9 cellular contexts compared by ENCODE assay signal in genomic region chr7:39624935-39625694, GRCh38. TPM values are rescaled to one million over a fixed set of nuclear protein-coding genes. Genes with fewer than 3 reads are reported as not detected.
DNase-seq lines count a peak whose midpoint lies in the region; ATAC-seq lines count a peak whose summit lies in the region.
"Had no signal": no experiment of that assay in that cellular context is flagged by ENCODE, and none has a peak within 500 bp of the region (broad histone marks: within the 10 kb centered on the region; RNA-seq: fewer than 3 reads in every experiment).

No MANE protein-coding gene starts in this region.

- peaks cover 0 to 31% (median 2%) of the 10 kb centered on the region in 3 donors for H3K36me3 Mint-ChIP-seq in CD8-positive, alpha-beta memory T cell
- H3K36me3 Mint-ChIP-seq in central memory CD8-positive, alpha-beta T cell (ENCODE audit: insufficient read depth) = peaks cover 6% of the 10 kb centered on the region
- H3K36me3 Mint-ChIP-seq in naive B cell = no peaks in the 10 kb centered on the region

- H3K27me3 ChIP-seq in CD8-positive, alpha-beta memory T cell (ENCODE audit: insufficient read depth, low read length, poor library complexity, severe bottlenecking) = no peaks in the 10 kb centered on the region
- no peaks in the 10 kb centered on the region for H3K27me3 ChIP-seq in MG63

- H3K9me3 Mint-ChIP-seq in CD8-positive, alpha-beta memory T cell = no peaks in the 10 kb centered on the region
- H3K9me3 Mint-ChIP-seq in central memory CD8-positive, alpha-beta T cell = no peaks in the 10 kb centered on the region
- no peaks in the 10 kb centered on the region for H3K9me3 Mint-ChIP-seq in naive B cell

- CTCF ChIA-PET in CD8-positive, alpha-beta memory T cell (lab: Charles Lee) = interaction anchor here (1.2 to 2.0 kb wide), 2 partner anchors 45 to 121 kb away, joined by 4 to 8 read pairs; no protein-coding TSS in a partner anchor

- H3K9me3 ChIP-seq in CD8-positive, alpha-beta memory T cell (ENCODE audit: low read length) = no peaks in the 10 kb centered on the region
- H3K9me3 ChIP-seq in MG63 = no peaks in the 10 kb centered on the region

- no peak for DNase-seq in CD8-positive, alpha-beta memory T cell
- no peak for DNase-seq in MG63
- DNase-seq in central memory CD8-positive, alpha-beta T cell (ENCODE audit: low spot score in 2 of 2) = no peak
- no peak for DNase-seq in naive B cell
- DNase-seq in inferior parietal cortex (ENCODE audit: extremely low spot score) = no peak
- DNase-seq in midbrain (lab: John Stamatoyannopoulos, UW) = no peak
- DNase-seq in ureter (ENCODE audit: low spot score) = no peak
- no peak for DNase-seq in NCI-H748 (lab: John Stamatoyannopoulos, UW; ENCODE audit: unreplicated experiment)
- DNase-seq: MV-4-11 had no signal

- H3K4me3 Mint-ChIP-seq in CD8-positive, alpha-beta memory T cell = peak overlapping the region; percentile 89 to 97 (median 94)
- H3K4me3 Mint-ChIP-seq in central memory CD8-positive, alpha-beta T cell = peak overlapping the region; percentile 98
- peak overlapping the region; percentile 90 to 99 (median 96) for H3K4me3 Mint-ChIP-seq in naive B cell

- H3K27ac ChIP-seq in CD8-positive, alpha-beta memory T cell (ENCODE audit: low read depth, low read length) = peak overlapping the region; percentile 19

- H3K36me3 ChIP-seq in CD8-positive, alpha-beta memory T cell (ENCODE audit: insufficient read depth, low read length) = no peaks in the 10 kb centered on the region
- peaks cover 10% of the 10 kb centered on the region for H3K36me3 ChIP-seq in MG63

- no peaks in the 10 kb centered on the region for H3K27me3 Mint-ChIP-seq in CD8-positive, alpha-beta memory T cell
- no peaks in the 10 kb centered on the region for H3K27me3 Mint-ChIP-seq in central memory CD8-positive, alpha-beta T cell
- H3K27me3 Mint-ChIP-seq in naive B cell = no peaks in the 10 kb centered on the region

- ATAC-seq in central memory CD8-positive, alpha-beta T cell (replicated peaks; ENCODE audit: extremely low read depth, poor library complexity, severe bottlenecking) = no peak
- ATAC-seq in naive B cell (ENCODE audit: low read depth in 2 of 2) = no peak

- no peak overlapping the region for H3K4me3 ChIP-seq in CD8-positive, alpha-beta memory T cell (ENCODE audit: low read length)
- H3K4me3 ChIP-seq in MG63 = peak overlapping the region; percentile 85

- POLR2A ChIA-PET in CD8-positive, alpha-beta memory T cell (lab: Charles Lee) = interaction anchor here (2.3 kb wide), 1 partner anchor 325 kb away, joined by 8 read pairs; the partner anchor contains the start of gene CDK13

- H3K4me1 ChIP-seq in CD8-positive, alpha-beta memory T cell (ENCODE audit: insufficient read depth, low read length) = peaks cover 53% of the 10 kb centered on the region

- peak overlapping the region in 6 of 8 donors; percentile 90 to 98 (median 94) for H3K27ac Mint-ChIP-seq in CD8-positive, alpha-beta memory T cell
- H3K27ac Mint-ChIP-seq in central memory CD8-positive, alpha-beta T cell (ENCODE audit: low read depth) = peak overlapping the region; percentile 96
- peak overlapping the region; percentile 88 to 100 (median 98) for H3K27ac Mint-ChIP-seq in naive B cell

- H3K4me1 Mint-ChIP-seq in CD8-positive, alpha-beta memory T cell = peaks cover 45 to 62% (median 62%) of the 10 kb centered on the region in 3 donors
- H3K4me1 Mint-ChIP-seq in central memory CD8-positive, alpha-beta T cell = peaks cover 49% of the 10 kb centered on the region
- H3K4me1 Mint-ChIP-seq in naive B cell = peaks cover 45 to 54% (median 51%) of the 10 kb centered on the region in 3 donors

RNA-seq across cellular contexts. Expression of gene RALA, which starts 1.7 kb away (rescaled TPM):
- total RNA-seq in CD8-positive, alpha-beta memory T cell = 10 to 100 TPM; 32.9 to 33.0 TPM
- polyA plus RNA-seq in CD8-positive, alpha-beta memory T cell = 38.6 TPM
- 14.7 and 31.1 TPM in 2 replicates for total RNA-seq in MG63 (2014; rRNA removed; shearing (Covaris generic); ENCODE audit: low replicate concordance)
- 10 to 100 TPM; 28.2 to 52.2 (median 40.2) TPM for polyA plus RNA-seq in naive B cell (ENCODE audit: low read depth in 6 of 6)
- 20.0 TPM for total RNA-seq in ureter

RNA-seq across cellular contexts. Expression of gene YAE1, which starts 58.9 kb away (rescaled TPM):
- total RNA-seq in CD8-positive, alpha-beta memory T cell = 10 to 100 TPM; 13.4 to 14.2 TPM
- 12.7 TPM for polyA plus RNA-seq in CD8-positive, alpha-beta memory T cell
- 23.2 and 26.3 TPM in 2 replicates for total RNA-seq in MG63 (2014; rRNA removed; shearing (Covaris generic); ENCODE audit: low replicate concordance)
- polyA plus RNA-seq in naive B cell (ENCODE audit: low read depth in 6 of 6) = 10 to 100 TPM; 10.3 to 24.4 (median 13.9) TPM
- 24.8 TPM for total RNA-seq in ureter
